Comparison of ENCODE assay signal across 13 cellular contexts in genomic region chr2:232772540-232772939, GRCh38. TPM values are rescaled to one million over a fixed set of nuclear protein-coding genes. Genes with fewer than 3 reads are reported as not detected.
DNase-seq lines count a peak whose midpoint lies in the region; ATAC-seq and TF ChIP-seq lines count a peak whose summit lies in the region.
"Had no signal": no experiment of that assay in that cellular context is flagged by ENCODE, and none has a peak within 500 bp of the region (broad histone marks: within the 10 kb centered on the region; RNA-seq: fewer than 3 reads in every experiment).

No MANE protein-coding gene starts in this region.

- H3K4me1 ChIP-seq in GM23338 (ENCODE audit: insufficient read depth) = 0 out of 2 replicates have a peak, but pooled peaks cover 3% of the 10 kb centered on the region
- H3K4me1 ChIP-seq: foreskin keratinocyte had no signal

- no peaks in the 10 kb centered on the region for H3K9me2 ChIP-seq in GM23338 (ENCODE audit: insufficient read depth)

- H3K9me3 Mint-ChIP-seq in activated naive CD4-positive, alpha-beta T cell treated with anti-CD3 and anti-CD28 coated beads, Interleukin-2, amount 50 U/mL, for 24 hours = no peaks in the 10 kb centered on the region
- H3K9me3 Mint-ChIP-seq in activated T-helper 17 cell treated with anti-CD3 and anti-CD28 coated beads, Interleukin-2, amount 50 U/mL, for 72 hours = no peaks in the 10 kb centered on the region
- no peaks in the 10 kb centered on the region for H3K9me3 Mint-ChIP-seq in GM23338
- H3K9me3 Mint-ChIP-seq in progenitor cell of endocrine pancreas (ENCODE audit: low read depth) = no peaks in the 10 kb centered on the region

- H3K4me3 Mint-ChIP-seq in activated naive CD4-positive, alpha-beta T cell treated with anti-CD3 and anti-CD28 coated beads, Interleukin-2, amount 50 U/mL, for 24 hours = no peak overlapping the region
- peak overlapping the region; percentile 1 for H3K4me3 Mint-ChIP-seq in activated T-helper 17 cell treated with anti-CD3 and anti-CD28 coated beads, Interleukin-2, amount 50 U/mL, for 72 hours
- H3K4me3 Mint-ChIP-seq in GM23338 (no peak overlapping the region), progenitor cell of endocrine pancreas (ENCODE audit: low read depth) (no peak overlapping the region)

- peaks cover 7% of the 10 kb centered on the region; the same call in 1 of the 2 replicates for H3K36me3 ChIP-seq in GM23338 (ENCODE audit: insufficient read depth)

- peaks cover 37% of the 10 kb centered on the region for H3K4me1 Mint-ChIP-seq in activated naive CD4-positive, alpha-beta T cell treated with anti-CD3 and anti-CD28 coated beads, Interleukin-2, amount 50 U/mL, for 24 hours
- peaks cover 12% of the 10 kb centered on the region for H3K4me1 Mint-ChIP-seq in activated T-helper 17 cell treated with anti-CD3 and anti-CD28 coated beads, Interleukin-2, amount 50 U/mL, for 72 hours
- H3K4me1 Mint-ChIP-seq in GM23338 (peaks cover 10% of the 10 kb centered on the region; the same call in 2 of the 3 replicates), progenitor cell of endocrine pancreas (ENCODE audit: low read depth) (peaks cover 25% of the 10 kb centered on the region)

- H3K79me2 ChIP-seq in GM23338 (replicated peaks; ENCODE audit: insufficient read depth) = no peaks in the 10 kb centered on the region

- no peak for DNase-seq in activated naive CD4-positive, alpha-beta T cell treated with Interleukin-2 at 50 U/mL for 16 hours
- DNase-seq in occipital lobe (lab: John Stamatoyannopoulos, UW) = no peak
- DNase-seq in GM23338 (ENCODE audit: low spot score) = no peak
- DNase-seq in progenitor cell of endocrine pancreas (ENCODE audit: low spot score, unreplicated experiment) = no peak
- no peak for DNase-seq in putamen (ENCODE audit: low spot score)
- DNase-seq: foreskin keratinocyte; RPMI8226; stimulated activated naive CD4-positive, alpha-beta T cell treated with Interleukin-2 at 50 U/mL for 16 hours had no signal

- no peaks in the 10 kb centered on the region for H3K27me3 ChIP-seq in GM23338 (ENCODE audit: insufficient read depth)
- H3K27me3 ChIP-seq: foreskin keratinocyte had no signal

- H3K4me2 ChIP-seq in GM23338 = no peak overlapping the region

- no peaks in the 10 kb centered on the region for H3K27me3 Mint-ChIP-seq in activated naive CD4-positive, alpha-beta T cell treated with anti-CD3 and anti-CD28 coated beads, Interleukin-2, amount 50 U/mL, for 24 hours
- H3K27me3 Mint-ChIP-seq in activated T-helper 17 cell treated with anti-CD3 and anti-CD28 coated beads, Interleukin-2, amount 50 U/mL, for 72 hours = no peaks in the 10 kb centered on the region
- H3K27me3 Mint-ChIP-seq in GM23338 (ENCODE audit: insufficient read depth, low read depth, poor library complexity) (peaks cover 1% of the 10 kb centered on the region), progenitor cell of endocrine pancreas (no peaks in the 10 kb centered on the region)

- no peak overlapping the region for H3K4me3 ChIP-seq in GM23338
- H3K4me3 ChIP-seq: skin epidermis had no signal

- H3F3A ChIP-seq in GM23338 (replicated peaks; ENCODE audit: low read depth) = no peaks in the 10 kb centered on the region

- no peak overlapping the region for H3K27ac ChIP-seq in GM23338 (ENCODE audit: low read depth)
- H3K27ac ChIP-seq: foreskin keratinocyte had no signal

- no peak overlapping the region for H2AFZ ChIP-seq in GM23338

- H4K20me1 ChIP-seq in GM23338 (replicated peaks; ENCODE audit: insufficient read depth) = no peaks in the 10 kb centered on the region

- ATAC-seq in HG03097 (IDR thresholded peaks at IDR 0.05; ENCODE audit: low FRiP score, unreplicated experiment) (peak; percentile 83), GM23338 (no peak)
- peak; percentile 73 for ATAC-seq in activated T-helper 17 cell treated with anti-CD3 and anti-CD28 coated beads, Interleukin-2, amount 50 U/mL, for 72 hours (replicated peaks)
- ATAC-seq: foreskin keratinocyte had no signal

- TF ChIP-seq CTCF in GM23338 (conservative IDR thresholded peaks at IDR 0.05; ENCODE audit: low read depth in 2 of 2) (no peak), progenitor cell of endocrine pancreas (IDR thresholded peaks at IDR 0.05; ENCODE audit: unreplicated experiment) (no peak)

- peaks cover 18% of the 10 kb centered on the region for H3K36me3 Mint-ChIP-seq in activated naive CD4-positive, alpha-beta T cell treated with anti-CD3 and anti-CD28 coated beads, Interleukin-2, amount 50 U/mL, for 24 hours
- peaks cover 66% of the 10 kb centered on the region for H3K36me3 Mint-ChIP-seq in activated T-helper 17 cell treated with anti-CD3 and anti-CD28 coated beads, Interleukin-2, amount 50 U/mL, for 72 hours (ENCODE audit: low read depth)
- H3K36me3 Mint-ChIP-seq in GM23338 (ENCODE audit: low read depth) (peaks cover 8% of the 10 kb centered on the region; the same call in 2 of the 3 replicates), progenitor cell of endocrine pancreas (ENCODE audit: insufficient read depth) (peaks cover 13% of the 10 kb centered on the region)

- H3K27ac Mint-ChIP-seq in activated naive CD4-positive, alpha-beta T cell treated with anti-CD3 and anti-CD28 coated beads, Interleukin-2, amount 50 U/mL, for 24 hours = peak overlapping the region; percentile 53
- H3K27ac Mint-ChIP-seq in activated T-helper 17 cell treated with anti-CD3 and anti-CD28 coated beads, Interleukin-2, amount 50 U/mL, for 72 hours = peak overlapping the region; percentile 1
- H3K27ac Mint-ChIP-seq in GM23338 = no peak overlapping the region
- H3K27ac Mint-ChIP-seq in progenitor cell of endocrine pancreas = no peak overlapping the region

TF ChIP-seq in GM23338, 12 proteins besides CTCF, POLR2A, EP300 and RAD21 (continues in another document):
- TF ChIP-seq EZH2phosphoT487 (IDR thresholded peaks at IDR 0.05; ENCODE audit: unreplicated experiment) (no peak), STAT1 (IDR thresholded peaks at IDR 0.05; ENCODE audit: unreplicated experiment) (no peak), POLR2AphosphoS5 (IDR thresholded peaks at IDR 0.05; ENCODE audit: low read depth) (no peak), ZNF462 (CRISPR knock-in tag; IDR thresholded peaks at IDR 0.05) (no peak), JUNB (IDR thresholded peaks at IDR 0.05; ENCODE audit: unreplicated experiment) (no peak)

RNA-seq across cellular contexts. Expression of gene KCNJ13, which starts 3.8 kb away (rescaled TPM):
- total RNA-seq in activated T-helper 17 cell treated with anti-CD3 and anti-CD28 coated beads, Interleukin-2, amount 50 U/mL, for 72 hours = not detected
- total RNA-seq in occipital lobe (1.1 TPM), progenitor cell of endocrine pancreas (0.89 and 1.0 TPM in 2 replicates)
- not detected in 2 replicates for total RNA-seq in GM23338 (2014; rRNA removed; shearing (Covaris generic))
- polyA plus RNA-seq in GM23338 (2016; fragmentation: Nextera tagmentation; extraction: Ambion mirVana) = 0.37 and 0.52 TPM in 2 replicates
- total RNA-seq: chondrocyte, foreskin keratinocyte had no signal
- polyA plus RNA-seq: foreskin keratinocyte had no signal

Comparison
In these comparisons a context has a peak if more than half of its experiments do, and no peak if none do; other contexts are left out.
1. H3K27ac Mint-ChIP-seq: peak in activated naive CD4-positive, alpha-beta T cell treated with anti-CD3 and anti-CD28 coated beads, Interleukin-2, amount 50 U/mL, for 24 hours (single experiment) and activated T-helper 17 cell treated with anti-CD3 and anti-CD28 coated beads, Interleukin-2, amount 50 U/mL, for 72 hours (single experiment); none in GM23338 (single experiment) and progenitor cell of endocrine pancreas (single experiment).